ENCODE assay signal across 23 cellular contexts in the genomic region with DNA sequence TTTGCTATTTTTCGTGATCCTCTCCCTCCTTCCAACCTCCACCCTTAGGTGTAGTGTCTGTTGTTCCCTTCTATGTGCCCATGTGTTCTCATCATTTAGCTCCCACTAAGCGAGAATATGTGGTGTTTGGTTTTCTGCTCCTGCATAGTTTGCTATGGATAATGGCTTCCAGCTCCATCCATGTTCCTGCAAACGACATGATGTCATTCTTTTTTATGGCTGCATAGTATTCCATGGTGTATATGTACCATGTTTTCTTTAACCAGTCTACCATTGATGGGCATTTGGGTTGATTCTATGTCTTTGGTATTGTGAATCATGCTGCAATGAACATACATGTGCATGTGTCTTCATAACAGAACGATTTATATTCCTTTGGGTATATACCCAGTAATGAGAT.
"Had no signal": no experiment of that assay in that cellular context is flagged by ENCODE, and none has a peak within 500 bp of the region (broad histone marks: within the 10 kb centered on the region; RNA-seq: fewer than 3 reads in every experiment).

No MANE protein-coding gene starts in this region.

- H3K4me1 ChIP-seq: left ventricle myocardium inferior, sigmoid colon, spleen, testis, thyroid gland, transverse colon, upper lobe of left lung, vagina had no signal

- H3K27ac Mint-ChIP-seq: natural killer cell treated with Interleukin-12 subunit alpha and Interleukin-12 subunit beta and Interleukin-15 and Interleukin-18, amount 100 ng/mL, for 72 hours; progenitor cell of endocrine pancreas; stimulated activated effector memory CD8-positive, alpha-beta T cell treated with anti-CD3 and anti-CD28 coated beads, Interleukin-12 subunit alpha, Interleukin-12 subunit beta, amount 100 ng/mL, for 72 hours had no signal

- H3K4me1 Mint-ChIP-seq: stimulated activated effector memory CD8-positive, alpha-beta T cell treated with anti-CD3 and anti-CD28 coated beads, Interleukin-12 subunit alpha, Interleukin-12 subunit beta, amount 100 ng/mL, for 72 hours; stimulated activated naive CD8-positive, alpha-beta T cell treated with anti-CD3 and anti-CD28 coated beads, Interleukin-15, amount 100 ng/mL, for 72 hours had no signal

- H2AFZ ChIP-seq: hepatocyte had no signal

- H3K36me3 ChIP-seq: left ventricle myocardium inferior, ovary, sigmoid colon, thyroid gland, vagina had no signal

- H3K9me3 Mint-ChIP-seq: natural killer cell treated with Interleukin-12 subunit alpha and Interleukin-12 subunit beta and Interleukin-15 and Interleukin-18, amount 100 ng/mL, for 72 hours; stimulated activated naive CD8-positive, alpha-beta T cell treated with anti-CD3 and anti-CD28 coated beads, Interleukin-15, amount 100 ng/mL, for 72 hours had no signal

- H3K4me3 ChIP-seq: hepatocyte, left ventricle myocardium inferior, lung, mucosa of descending colon, ovary, sigmoid colon, spleen, testis, thyroid gland, transverse colon, upper lobe of left lung, vagina had no signal

- ATAC-seq: mucosa of descending colon; natural killer cell treated with Interleukin-12 subunit alpha and Interleukin-12 subunit beta and Interleukin-15 and Interleukin-18, amount 100 ng/mL, for 72 hours; right cardiac atrium; stimulated activated effector memory CD8-positive, alpha-beta T cell treated with anti-CD3 and anti-CD28 coated beads, Interleukin-12 subunit alpha, Interleukin-12 subunit beta, amount 100 ng/mL, for 72 hours; stimulated activated naive CD8-positive, alpha-beta T cell treated with anti-CD3 and anti-CD28 coated beads, Interleukin-15, amount 100 ng/mL, for 72 hours had no signal

- H3K4me3 Mint-ChIP-seq: naive thymus-derived CD4-positive, alpha-beta T cell; natural killer cell treated with Interleukin-12 subunit alpha and Interleukin-12 subunit beta and Interleukin-15 and Interleukin-18, amount 100 ng/mL, for 72 hours; stimulated activated effector memory CD8-positive, alpha-beta T cell treated with anti-CD3 and anti-CD28 coated beads, Interleukin-12 subunit alpha, Interleukin-12 subunit beta, amount 100 ng/mL, for 72 hours; stimulated activated naive CD8-positive, alpha-beta T cell treated with anti-CD3 and anti-CD28 coated beads, Interleukin-15, amount 100 ng/mL, for 72 hours had no signal

- H3K27me3 ChIP-seq: hepatocyte, ovary, sigmoid colon, spleen, testis, thyroid gland, transverse colon, upper lobe of left lung, vagina had no signal

- H3K79me2 ChIP-seq: hepatocyte had no signal

- H3K4me2 ChIP-seq: hepatocyte had no signal

- H3K27me3 Mint-ChIP-seq: naive thymus-derived CD4-positive, alpha-beta T cell; natural killer cell treated with Interleukin-12 subunit alpha and Interleukin-12 subunit beta and Interleukin-15 and Interleukin-18, amount 100 ng/mL, for 72 hours; progenitor cell of endocrine pancreas; stimulated activated naive CD8-positive, alpha-beta T cell treated with anti-CD3 and anti-CD28 coated beads, Interleukin-15, amount 100 ng/mL, for 72 hours had no signal

- H3K27ac ChIP-seq: hepatocyte, left ventricle myocardium inferior, ovary, sigmoid colon, spleen, testis, thyroid gland, transverse colon, upper lobe of left lung, vagina had no signal

- H3K9me3 ChIP-seq: left ventricle myocardium inferior, mucosa of descending colon, ovary, sigmoid colon, spleen, testis, thyroid gland, transverse colon, upper lobe of left lung, vagina had no signal

- DNase-seq: islet precursor cell; left ventricle myocardium inferior; midbrain; mucosa of descending colon; naive thymus-derived CD4-positive, alpha-beta T cell; ovary; right cardiac atrium; sigmoid colon; small intestine; spleen; stimulated activated CD4-positive, alpha-beta T cell treated with anti-CD3 and anti-CD28 coated beads, Interleukin-4, amount 100 ng/mL, for 24 hours; stimulated activated naive CD4-positive, alpha-beta T cell treated with Interleukin-2 at 50 U/mL for 16 hours; stimulated activated naive CD8-positive, alpha-beta T cell treated with anti-CD3 and anti-CD28 coated beads, Interleukin-15, amount 100 ng/mL, for 72 hours; testis; thyroid gland; transverse colon; upper lobe of left lung had no signal
